ENCODE assay signal across 21 cellular contexts in the genomic region with DNA sequence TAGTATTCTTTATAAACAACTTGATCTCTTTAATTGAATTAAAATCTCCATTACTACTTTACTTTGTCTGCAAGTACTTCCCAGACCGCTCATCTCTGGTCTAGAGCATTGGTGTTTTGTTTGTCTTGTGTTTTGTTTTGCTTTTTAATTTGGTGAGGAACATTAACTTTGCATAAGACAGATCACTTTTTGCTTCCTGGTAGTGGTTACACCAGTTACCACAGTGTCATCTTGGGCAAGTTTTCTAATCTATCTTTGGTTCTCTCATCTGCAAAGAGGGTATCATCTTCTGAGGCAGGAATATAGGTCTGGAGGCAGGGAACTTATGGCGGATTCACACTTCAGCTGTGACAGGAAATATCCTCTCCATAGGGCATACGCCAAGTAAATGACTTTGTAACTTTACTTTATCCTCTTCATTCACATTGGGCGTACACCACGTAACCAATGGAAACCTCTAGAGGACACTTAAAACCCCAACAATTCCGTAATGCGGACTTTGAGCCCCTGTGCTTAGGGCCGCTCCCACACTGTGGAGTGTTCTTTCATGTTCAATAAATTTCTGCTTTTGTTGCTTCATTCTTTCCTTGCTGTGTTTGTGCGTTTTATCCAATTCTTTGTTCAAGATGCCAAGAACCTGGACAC.
"Had no signal": no experiment of that assay in that cellular context is flagged by ENCODE, and none has a peak within 500 bp of the region (broad histone marks: within the 10 kb centered on the region; RNA-seq: fewer than 3 reads in every experiment).

No MANE protein-coding gene starts in this region.

- DNase-seq: effector memory CD8-positive, alpha-beta T cell; gastrocnemius medialis; glutamatergic neuron; left ventricle myocardium inferior; lower lobe of right lung; occipital lobe; pancreas; right cardiac atrium; stimulated activated CD4-positive, alpha-beta T cell treated with anti-CD3 and anti-CD28 coated beads, Interleukin-4, amount 100 ng/mL, for 24 hours; tibial artery; upper lobe of right lung had no signal

- H3K9me3 ChIP-seq: esophagus muscularis mucosa, gastrocnemius medialis, left ventricle myocardium inferior, lower lobe of right lung, pancreas, tibial artery, upper lobe of right lung, vagina had no signal

- H3K27ac Mint-ChIP-seq: dendritic cell treated with granulocyte-macrophage colony-stimulating factor and Interleukin-4, amounts not matched to agents 40 ng/mL and 50 ng/mL, for 4 days; effector memory CD8-positive, alpha-beta T cell; memory B cell; mesothelial cell of epicardium; nephron; progenitor cell of endocrine pancreas; stimulated activated memory B cell treated with anti-CD40 and anti-IgM and Interleukin-4, amounts not matched to agents 10 μg/mL and 1 μg/mL and 100 μg/mL, for 72 hours; stimulated activated naive CD8-positive, alpha-beta T cell treated with anti-CD3 and anti-CD28 coated beads, Interleukin-15, Interleukin-2, amounts not matched to agents 100 ng/mL and 50 ng/mL, for 24 hours had no signal

- H3K4me1 ChIP-seq: esophagus muscularis mucosa, gastrocnemius medialis, left ventricle myocardium inferior, lower lobe of right lung, pancreas, tibial artery, upper lobe of right lung, vagina had no signal

- H3K4me1 Mint-ChIP-seq: memory B cell; stimulated activated memory B cell treated with anti-CD40 and anti-IgM and Interleukin-4, amounts not matched to agents 10 μg/mL and 1 μg/mL and 100 μg/mL, for 72 hours had no signal

- H3K27me3 Mint-ChIP-seq: dendritic cell treated with granulocyte-macrophage colony-stimulating factor and Interleukin-4, amounts not matched to agents 40 ng/mL and 50 ng/mL, for 4 days; memory B cell; progenitor cell of endocrine pancreas had no signal

- H3K36me3 Mint-ChIP-seq: memory B cell; mesothelial cell of epicardium; stimulated activated memory B cell treated with anti-CD40 and anti-IgM and Interleukin-4, amounts not matched to agents 10 μg/mL and 1 μg/mL and 100 μg/mL, for 72 hours had no signal

- H3K4me3 Mint-ChIP-seq: dendritic cell treated with granulocyte-macrophage colony-stimulating factor and Interleukin-4, amounts not matched to agents 40 ng/mL and 50 ng/mL, for 4 days; effector memory CD8-positive, alpha-beta T cell; memory B cell; mesothelial cell of epicardium; nephron; stimulated activated memory B cell treated with anti-CD40 and anti-IgM and Interleukin-4, amounts not matched to agents 10 μg/mL and 1 μg/mL and 100 μg/mL, for 72 hours; stimulated activated naive CD8-positive, alpha-beta T cell treated with anti-CD3 and anti-CD28 coated beads, Interleukin-15, Interleukin-2, amounts not matched to agents 100 ng/mL and 50 ng/mL, for 24 hours had no signal

- H3K27ac ChIP-seq: epithelial cell of prostate, esophagus muscularis mucosa, gastrocnemius medialis, left ventricle myocardium inferior, lower lobe of right lung, pancreas, tibial artery, upper lobe of right lung, vagina had no signal

- H3K36me3 ChIP-seq: esophagus muscularis mucosa, gastrocnemius medialis, left ventricle myocardium inferior, lower lobe of right lung, pancreas, tibial artery, upper lobe of right lung, vagina had no signal

- ATAC-seq: effector memory CD8-positive, alpha-beta T cell; gastrocnemius medialis; pancreas; right cardiac atrium; stimulated activated memory B cell treated with anti-CD40 and anti-IgM and Interleukin-4, amounts not matched to agents 10 μg/mL and 1 μg/mL and 100 μg/mL, for 72 hours; upper lobe of right lung had no signal

- H3K9me3 Mint-ChIP-seq: dendritic cell treated with granulocyte-macrophage colony-stimulating factor and Interleukin-4, amounts not matched to agents 40 ng/mL and 50 ng/mL, for 4 days; effector memory CD8-positive, alpha-beta T cell; memory B cell; nephron; stimulated activated memory B cell treated with anti-CD40 and anti-IgM and Interleukin-4, amounts not matched to agents 10 μg/mL and 1 μg/mL and 100 μg/mL, for 72 hours; stimulated activated naive CD8-positive, alpha-beta T cell treated with anti-CD3 and anti-CD28 coated beads, Interleukin-15, Interleukin-2, amounts not matched to agents 100 ng/mL and 50 ng/mL, for 24 hours had no signal

- H3K4me3 ChIP-seq: esophagus muscularis mucosa, gastrocnemius medialis, left ventricle myocardium inferior, lower lobe of right lung, pancreas, tibial artery, upper lobe of right lung, vagina had no signal

- H3K27me3 ChIP-seq: esophagus muscularis mucosa, gastrocnemius medialis, pancreas, tibial artery, upper lobe of right lung, vagina had no signal
